Comparison of ENCODE assay signal across 31 cellular contexts in the genomic region with DNA sequence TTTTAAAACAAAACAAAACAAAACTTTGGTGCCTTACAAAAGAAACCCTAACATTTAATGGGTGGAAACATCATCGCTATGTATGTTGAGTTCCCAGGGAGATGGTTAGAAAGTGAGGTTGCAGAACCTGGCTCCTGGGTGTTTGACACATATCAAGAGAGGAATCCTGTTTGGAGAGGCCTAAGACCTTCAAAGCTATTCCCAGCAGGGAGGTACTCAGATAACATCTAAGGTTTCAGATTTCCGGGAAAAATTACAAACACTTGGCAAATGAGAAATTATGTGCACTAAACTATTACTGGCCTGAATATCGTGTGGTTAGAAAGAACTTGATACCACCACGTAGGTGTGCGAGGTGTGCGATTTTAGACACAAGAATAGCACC. TPM values are rescaled to one million over a fixed set of nuclear protein-coding genes. Genes with fewer than 3 reads are reported as not detected.
A peak's percentile ranks its signal among the peaks of the same experiment; 100 is the strongest.
DNase-seq lines count a peak whose midpoint lies in the region; ATAC-seq and TF ChIP-seq lines count a peak whose summit lies in the region.
"Had no signal": no experiment of that assay in that cellular context is flagged by ENCODE, and none has a peak within 500 bp of the region (broad histone marks: within the 10 kb centered on the region; RNA-seq: fewer than 3 reads in every experiment).

No MANE protein-coding gene starts in this region.

- H3K27me3 ChIP-seq in cardiac muscle cell = no peaks in the 10 kb centered on the region
- H3K27me3 ChIP-seq in brain microvascular endothelial cell (replicated peaks) = no peaks in the 10 kb centered on the region
- no peaks in the 10 kb centered on the region for H3K27me3 ChIP-seq in lung (ENCODE audit: control insufficient read depth, insufficient read depth)
- no peaks in the 10 kb centered on the region for H3K27me3 ChIP-seq in SJCRH30
- H3K27me3 ChIP-seq: breast epithelium, gastrocnemius medialis, hepatocyte, tibial nerve had no signal

- DNase-seq in cardiac muscle cell (ENCODE audit: low read depth in 1 of 2, low spot score in 1 of 2) (no peak), cardiac septum (ENCODE audit: low spot score) (no peak), brain microvascular endothelial cell (peak; percentile 7), lung (ENCODE audit: low spot score) (no peak), putamen (ENCODE audit: low spot score) (no peak), NCI-H2227 (lab: John Stamatoyannopoulos, UW; ENCODE audit: unreplicated experiment) (no peak), SJCRH30 (no peak)
- DNase-seq in activated CD8-positive, alpha-beta memory T cell treated with anti-CD3 and anti-CD28 coated beads, Interleukin-2, amount 50 U/mL, for 4 hours = no peak
- DNase-seq: activated CD4-positive, CD25-positive, alpha-beta regulatory T cell treated with anti-CD3 and anti-CD28 coated beads, Interleukin-2, amount 50 U/mL, for 72 hours; activated CD8-positive, alpha-beta T cell treated with anti-CD3 and anti-CD28 coated beads for 36 hours; activated effector memory CD4-positive, alpha-beta T cell treated with Interleukin-2 at 50 U/mL for 16 hours; activated naive CD8-positive, alpha-beta T cell treated with anti-CD3 and anti-CD28 coated beads, Interleukin-2, amount 10 ng/mL, durations not matched to agents 7 days and 5 days; DMS79 treated with DMSO at 0.1 percent for 48 hours; effector memory CD4-positive, alpha-beta T cell; gastrocnemius medialis; H7; left colon; naive thymus-derived CD4-positive, alpha-beta T cell; NCI-H1092 treated with DMSO at 0.1 percent for 48 hours; NCI-H187 treated with DMSO at 0.1 percent for 48 hours; NCI-H774; nucleus accumbens; OCI-M1; stimulated activated CD8-positive, alpha-beta memory T cell treated with anti-CD3 and anti-CD28 coated beads, Interleukin-4, amount 100 ng/mL, for 48 hours; T-helper 17 cell had no signal

- WGBS in lung, 2 donors = 66 to 83% methylated on average over 6 of the region's 6 CpGs

- H3K9me3 ChIP-seq in cardiac muscle cell (ENCODE audit: low read depth) (no peaks in the 10 kb centered on the region), lung (ENCODE audit: control insufficient read depth in 2 of 2, insufficient read depth in 1 of 2, low read length in 1 of 2) (no peaks in the 10 kb centered on the region), SJCRH30 (replicated peaks) (no peaks in the 10 kb centered on the region)
- H3K9me3 ChIP-seq: breast epithelium, gastrocnemius medialis, tibial nerve had no signal

- H3K36me3 ChIP-seq in cardiac muscle cell (peaks cover 10% of the 10 kb centered on the region), brain microvascular endothelial cell (replicated peaks) (peaks cover 21% of the 10 kb centered on the region), lung (ENCODE audit: control insufficient read depth in 2 of 2, insufficient read depth in 2 of 2, low read length in 2 of 2) (peaks cover 10 to 15% of the 10 kb centered on the region in 2 donors), SJCRH30 (no peaks in the 10 kb centered on the region)

- in situ Hi-C loops in brain microvascular endothelial cell (cut with HindIII; ENCODE audit: low pct_ligation_motif_present, low sequenced_read_pairs) = no loop called here

- no peak overlapping the region for H3K4me3 ChIP-seq in cardiac muscle cell
- no peak overlapping the region for H3K4me3 ChIP-seq in brain microvascular endothelial cell (ENCODE audit: low read depth, low read length)
- no peak overlapping the region for H3K4me3 ChIP-seq in lung
- H3K4me3 ChIP-seq in SJCRH30 = no peak overlapping the region
- H3K4me3 ChIP-seq: breast epithelium, coronary artery, gastrocnemius medialis, hepatocyte, skin epidermis, tibial nerve had no signal

- TF ChIP-seq CTCF in cardiac muscle cell (IDR thresholded peaks at IDR 0.05; ENCODE audit: low read depth, low read length) (no peak), brain microvascular endothelial cell (IDR thresholded peaks at IDR 0.05; ENCODE audit: low read depth, low read length, missing control alignments) (no peak), lung (IDR thresholded peaks at IDR 0.05; ENCODE audit: control extremely low read depth, extremely low read depth) (no peak)

- peak; percentile 48 for ATAC-seq in lung (ENCODE audit: insufficient read depth, low FRiP score)
- ATAC-seq: activated CD8-positive, alpha-beta T cell treated with anti-CD3 and anti-CD28 coated beads for 36 hours; gastrocnemius medialis; left colon; naive thymus-derived CD4-positive, alpha-beta T cell; SK-N-SH treated with all-trans-retinoic acid at 6 μM for 48 hours; T-helper 17 cell had no signal

- H3K4me1 ChIP-seq in cardiac muscle cell (ENCODE audit: low read depth) (peaks cover 19% of the 10 kb centered on the region), lung (ENCODE audit: control insufficient read depth in 2 of 2, insufficient read depth in 2 of 2, low read length in 2 of 2) (no peaks in the 10 kb centered on the region), SJCRH30 (no peaks in the 10 kb centered on the region)
- H3K4me1 ChIP-seq: breast epithelium, gastrocnemius medialis, tibial nerve had no signal

- peak overlapping the region; percentile 74 for H3K27ac ChIP-seq in cardiac muscle cell
- no peak overlapping the region for H3K27ac ChIP-seq in brain microvascular endothelial cell
- no peak overlapping the region for H3K27ac ChIP-seq in lung (ENCODE audit: low read depth in 1 of 2, low read length in 1 of 2)
- H3K27ac ChIP-seq in SJCRH30 = no peak overlapping the region
- H3K27ac ChIP-seq: breast epithelium, coronary artery, hepatocyte, skin epidermis had no signal

- intact Hi-C loops in cardiac septum (cut with DNase I) = no loop called here

RNA-seq across cellular contexts. Expression of gene TRIM5, which starts 18.5 kb away (rescaled TPM):
- total RNA-seq in cardiac muscle cell (13.4 and 18.0 TPM in 2 replicates), cardiac septum (6.4 TPM), lung (10 to 100 TPM; 34.1 to 46.0 TPM)
- polyA plus RNA-seq in cardiac muscle cell (12.6 and 19.9 TPM in 2 replicates), lung (10 to 100 TPM; 12.3 to 15.3 TPM)
- 10.2 and 10.5 TPM in 2 replicates for total RNA-seq in SJCRH30 (2014; rRNA removed; shearing (Covaris generic))

RNA-seq across cellular contexts. Expression of gene TRIM22, which starts 23.2 kb away (rescaled TPM):
- 0.07 TPM in 1 of 2 replicates, not detected in the other for total RNA-seq in cardiac muscle cell
- 0.32 and 1.3 TPM in 2 replicates for polyA plus RNA-seq in cardiac muscle cell
- total RNA-seq in cardiac septum = 16.1 TPM
- 100 to 1,000 TPM; 107 to 128 TPM for total RNA-seq in lung
- 100 to 1,000 TPM in 1 of 2 donors, 10 to 100 TPM in 1; 59.0 to 173 TPM for polyA plus RNA-seq in lung
- 0.30 and 0.65 TPM in 2 replicates for total RNA-seq in SJCRH30 (2014; rRNA removed; shearing (Covaris generic))

RNA-seq across cellular contexts. Expression of gene TRIM34, which starts 41.6 kb away (rescaled TPM):
- total RNA-seq in cardiac muscle cell (0.81 and 2.4 TPM in 2 replicates), cardiac septum (2.3 TPM), lung (10 to 100 TPM in 1 of 2 donors, 1 to 10 TPM in 1; 8.5 to 10.9 TPM)
- polyA plus RNA-seq in cardiac muscle cell (1.6 and 2.4 TPM in 2 replicates), lung (1 to 10 TPM; 4.1 to 8.0 TPM)
- not detected in 2 replicates for total RNA-seq in SJCRH30 (2014; rRNA removed; shearing (Covaris generic))

Comparison
In these comparisons a context has a peak if more than half of its experiments do, and no peak if none do; other contexts are left out.
1. RNA of gene TRIM22, which starts 23.2 kb away (total RNA-seq): 107 to 128 TPM in lung and 16.1 TPM in cardiac septum (single experiment); 0.30 to 0.65 TPM in SJCRH30 and 0.07 TPM in cardiac muscle cell; every median in the first group is over 10 times any median in the second.